ENCODE assay signal across 8 cellular contexts in the genomic region with DNA sequence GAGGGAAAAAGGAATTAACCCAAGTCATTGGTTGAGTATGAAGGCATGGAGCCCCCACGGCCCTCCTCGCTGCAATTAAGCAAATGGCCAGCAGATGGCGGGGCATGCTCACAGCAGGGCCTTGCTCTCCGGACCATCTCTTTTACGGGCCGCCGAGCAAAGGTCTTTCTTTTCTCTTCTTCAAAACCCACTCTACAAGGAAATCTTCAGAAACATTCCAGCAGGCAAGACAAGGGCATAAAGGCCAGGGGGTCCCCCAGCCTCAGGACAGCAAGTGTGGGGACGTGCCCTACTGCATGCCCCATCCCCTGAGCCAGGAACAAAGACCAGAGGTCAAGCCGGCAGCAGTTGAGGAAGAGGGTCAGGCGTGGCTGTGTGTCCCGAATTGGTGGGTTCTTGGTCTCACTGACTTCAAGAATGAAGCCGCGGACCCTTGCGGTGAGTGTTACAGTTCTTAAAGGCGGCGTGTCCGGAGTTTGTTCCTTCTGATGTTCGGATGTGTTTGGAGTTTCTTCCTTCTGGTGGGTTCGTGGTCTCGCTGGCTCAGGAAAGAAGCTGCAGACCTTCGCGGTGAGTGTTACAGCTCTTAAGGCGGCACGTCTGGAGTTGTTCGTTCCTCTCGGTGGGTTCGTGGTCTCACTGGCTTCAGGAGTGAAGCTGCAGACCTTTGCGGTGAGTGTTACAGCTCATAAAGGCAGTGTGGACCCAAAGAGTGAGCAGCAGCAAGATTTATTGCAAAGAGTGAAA. TPM values are rescaled to one million over a fixed set of nuclear protein-coding genes. Genes with fewer than 3 reads are reported as not detected.
DNase-seq lines count a peak whose midpoint lies in the region; ATAC-seq and TF ChIP-seq lines count a peak whose summit lies in the region.
"Not testable (repeated sequence)": the region's sequence is repeated elsewhere in the genome, so short reads cannot be mapped to it uniquely, and the experiment has no call there.

No MANE protein-coding gene starts in this region.

- not testable (repeated sequence) for H3K27ac ChIP-seq in CD8-positive, alpha-beta memory T cell (ENCODE audit: low read depth, low read length); Peyer's patch; mucosa of rectum (ENCODE audit: low read depth in 2 of 2, low read length in 2 of 2)

- not testable (repeated sequence) for H3K27me3 ChIP-seq in CD8-positive, alpha-beta memory T cell (ENCODE audit: insufficient read depth, low read length, poor library complexity, severe bottlenecking); Peyer's patch; mucosa of rectum (ENCODE audit: control insufficient read depth in 2 of 2, insufficient read depth in 2 of 2, low read length in 2 of 2)

- not testable (repeated sequence) for H3K4me1 ChIP-seq in CD8-positive, alpha-beta memory T cell (ENCODE audit: insufficient read depth, low read length); Peyer's patch; mucosa of rectum (ENCODE audit: control insufficient read depth in 2 of 2, insufficient read depth in 2 of 2, low read length in 2 of 2)

- peak overlapping the region; percentile 43 to 47 for H3K9ac ChIP-seq in mucosa of rectum (ENCODE audit: low read depth in 1 of 2, low read length in 2 of 2)

- not testable (repeated sequence) for H3K36me3 Mint-ChIP-seq in CD8-positive, alpha-beta memory T cell; activated T-cell treated with anti-CD3 and anti-CD28 coated beads, Interleukin-2, amount 50 U/mL, for 24 hours (ENCODE audit: low read depth)

- TF ChIP-seq POLR2A in Peyer's patch (IDR thresholded peaks at IDR 0.05); erythroblast (IDR thresholded peaks at IDR 0.05; ENCODE audit: low read length): not testable (repeated sequence)

- H3K27ac Mint-ChIP-seq in CD8-positive, alpha-beta memory T cell = peak overlapping the region in 4 of 8 donors; percentile 71 to 89 (median 72)
- H3K27ac Mint-ChIP-seq in activated T-cell treated with anti-CD3 and anti-CD28 coated beads, Interleukin-2, amount 50 U/mL, for 24 hours = peak overlapping the region; percentile 42

- DNase-seq in CD8-positive, alpha-beta memory T cell = peak; percentile 68 to 88 (median 79)
- peak; percentile 58 for DNase-seq in KG1 (lab: John Stamatoyannopoulos, UW)
- DNase-seq in Peyer's patch = peak; percentile 84 to 94 (median 89)
- DNase-seq in activated T-cell treated with anti-CD3 and anti-CD28 coated beads, Interleukin-2, amount 50 U/mL, for 24 hours = peak; percentile 93
- DNase-seq in erythroblast (lab: John Stamatoyannopoulos, UW) = peak; percentile 75 to 88
- peak; percentile 68 to 72 for DNase-seq in stimulated activated CD8-positive, alpha-beta memory T cell treated with anti-CD3 and anti-CD28 coated beads, Interleukin-15, amount 100 ng/mL, for 48 hours (ENCODE audit: low read depth in 2 of 2)

- peaks cover 7 to 10% (median 9%) of the 10 kb centered on the region in 3 donors for H3K4me1 Mint-ChIP-seq in CD8-positive, alpha-beta memory T cell
- not testable (repeated sequence) for H3K4me1 Mint-ChIP-seq in activated T-cell treated with anti-CD3 and anti-CD28 coated beads, Interleukin-2, amount 50 U/mL, for 24 hours (ENCODE audit: low read depth)

- H3K27me3 Mint-ChIP-seq in CD8-positive, alpha-beta memory T cell; activated T-cell treated with anti-CD3 and anti-CD28 coated beads, Interleukin-2, amount 50 U/mL, for 24 hours: not testable (repeated sequence)

- H3K4me3 Mint-ChIP-seq in CD8-positive, alpha-beta memory T cell = peak overlapping the region; percentile 82 to 92 (median 90)
- H3K4me3 Mint-ChIP-seq in activated T-cell treated with anti-CD3 and anti-CD28 coated beads, Interleukin-2, amount 50 U/mL, for 24 hours = peak overlapping the region; percentile 76

- not testable (repeated sequence) for H3K9me3 ChIP-seq in CD8-positive, alpha-beta memory T cell (ENCODE audit: low read length); Peyer's patch; mucosa of rectum (ENCODE audit: control insufficient read depth in 2 of 2, low read length in 2 of 2)

- POLR2A ChIA-PET in CD8-positive, alpha-beta memory T cell (lab: Charles Lee) = interaction anchor here (0.9 kb wide), 1 partner anchor 264 kb away, joined by 3 read pairs; no protein-coding TSS in a partner anchor

- H3K4me3 ChIP-seq in CD8-positive, alpha-beta memory T cell (ENCODE audit: low read length) = peak overlapping the region; percentile 74
- peak overlapping the region; percentile 36 to 49 (median 44) for H3K4me3 ChIP-seq in Peyer's patch
- peak overlapping the region; percentile 66 to 73 for H3K4me3 ChIP-seq in mucosa of rectum (ENCODE audit: low read length in 2 of 2)

- TF ChIP-seq CTCF in Peyer's patch (IDR thresholded peaks at IDR 0.05) = peak; percentile 93 to 98 (median 94)

- not testable (repeated sequence) for H3K36me3 ChIP-seq in CD8-positive, alpha-beta memory T cell (ENCODE audit: insufficient read depth, low read length); Peyer's patch; mucosa of rectum (ENCODE audit: control insufficient read depth in 2 of 2, insufficient read depth in 2 of 2, low read length in 2 of 2)

- ATAC-seq in GM21423 (IDR thresholded peaks at IDR 0.05; ENCODE audit: unreplicated experiment) = peak; percentile 73

- not testable (repeated sequence) for H3K9me3 Mint-ChIP-seq in CD8-positive, alpha-beta memory T cell; activated T-cell treated with anti-CD3 and anti-CD28 coated beads, Interleukin-2, amount 50 U/mL, for 24 hours

- CTCF ChIA-PET in CD8-positive, alpha-beta memory T cell (lab: Charles Lee) = interaction anchor here (0.6 to 3.8 kb wide), 24 partner anchors 10 to 1919 kb away, joined by 3 to 45 read pairs (median 4); a partner anchor contains a TSS

RNA-seq across cellular contexts. Expression of a gene that starts 59.6 kb away (rescaled TPM):
- 100 to 1,000 TPM in 1 of 2 experiments, 10 to 100 TPM in 1; 98.5 to 103 TPM for total RNA-seq in CD8-positive, alpha-beta memory T cell
- 15.0 TPM for polyA plus RNA-seq in CD8-positive, alpha-beta memory T cell
- 10 to 100 TPM; 34.4 to 72.6 (median 39.8) TPM for total RNA-seq in Peyer's patch
